In genomic region chr1:3530086-3530930, GRCh38 we compare ENCODE assay signal across 8 cellular contexts.
A peak's percentile ranks its signal among the peaks of the same experiment; 100 is the strongest.
DNase-seq lines count a peak whose midpoint lies in the region; ATAC-seq and TF ChIP-seq lines count a peak whose summit lies in the region.

No MANE protein-coding gene starts in this region.

- WGBS in lung, 2 donors, result 33 to 40% methylated on average over 32 of the region's 32 CpGs
- 2% methylated on average over 32 of the region's 32 CpGs for WGBS in aorta, 2 donors

- intact Hi-C loops in Calu3 (cut with micrococcal nuclease; ENCODE audit: unreplicated experiment) (no loop called here), aorta (cut with DNase I) (loop anchor here in 1 of 2 donors (2.0 kb wide), 1 partner anchor 20 kb away; no protein-coding TSS in a partner anchor)

- ATAC-seq in lung (ENCODE audit: insufficient read depth, low FRiP score) (no peak), aorta (ENCODE audit: low FRiP score) (peak; percentile 28)

- H3K4me1 Mint-ChIP-seq in Calu3 (ENCODE audit: low read depth, unreplicated experiment), result no peaks in the 10 kb centered on the region

- H3K36me3 ChIP-seq in MG63, result peaks cover 40% of the 10 kb centered on the region
- no peaks in the 10 kb centered on the region for H3K36me3 ChIP-seq in brain microvascular endothelial cell (replicated peaks)
- peaks cover 0 to 2% of the 10 kb centered on the region in 2 donors for H3K36me3 ChIP-seq in lung (ENCODE audit: control insufficient read depth in 2 of 2, insufficient read depth in 2 of 2, low read length in 2 of 2)
- H3K36me3 ChIP-seq in aorta (ENCODE audit: control insufficient read depth in 1 of 2, insufficient read depth in 2 of 2, low read length in 1 of 2), result no peaks in the 10 kb centered on the region

- H3K9me3 ChIP-seq in MG63 (no peaks in the 10 kb centered on the region), lung (ENCODE audit: control insufficient read depth in 2 of 2, insufficient read depth in 1 of 2, low read length in 1 of 2) (no peaks in the 10 kb centered on the region), aorta (ENCODE audit: control insufficient read depth, low read length) (no peaks in the 10 kb centered on the region)

- H3K36me3 Mint-ChIP-seq in Calu3 (ENCODE audit: insufficient read depth, unreplicated experiment), result peaks cover 5% of the 10 kb centered on the region

- H3K9me3 Mint-ChIP-seq in Calu3 (ENCODE audit: low read depth, unreplicated experiment), result no peaks in the 10 kb centered on the region

- peak overlapping the region; percentile 70 for H3K4me3 Mint-ChIP-seq in Calu3 (ENCODE audit: low read depth, unreplicated experiment)

- CTCF ChIA-PET in Calu3 (lab: Charles Lee), result no interaction called here

- H3K4me3 ChIP-seq in MG63 (peak overlapping the region; percentile 79), brain microvascular endothelial cell (ENCODE audit: low read depth, low read length) (peak overlapping the region; percentile 44), lung (peak overlapping the region; percentile 58), aorta (ENCODE audit: low read length in 2 of 2) (peak overlapping the region; percentile 68 to 74)

- H3K27ac ChIP-seq in brain microvascular endothelial cell (no peak overlapping the region), lung (ENCODE audit: low read depth in 1 of 2, low read length in 1 of 2) (peak overlapping the region; percentile 62 to 65), aorta (ENCODE audit: low read depth in 1 of 2, low read length in 2 of 2) (peak overlapping the region; percentile 7 to 41)

- DNase-seq in Calu3 (peak; percentile 22), MG63 (peak; percentile 81), brain microvascular endothelial cell (no peak), lung (ENCODE audit: low spot score) (no peak), aorta (no peak), NCI-H774 (lab: John Stamatoyannopoulos, UW) (no peak), AG08396 (ENCODE audit: low spot score) (no peak), amygdala (lab: John Stamatoyannopoulos, UW) (no peak)

- in situ Hi-C loops in brain microvascular endothelial cell (cut with HindIII; ENCODE audit: low pct_ligation_motif_present, low sequenced_read_pairs), result no loop called here

- BruUV-seq in Calu3 (replicated peaks; lab: Mats Ljungman, UMichigan), result no TSS peak

- H3K27ac Mint-ChIP-seq in Calu3 (ENCODE audit: unreplicated experiment), result no peak overlapping the region

- no peak for TF ChIP-seq CTCF in Calu3 (IDR thresholded peaks at IDR 0.05; ENCODE audit: unreplicated experiment)
- peak; percentile 5 for TF ChIP-seq CTCF in brain microvascular endothelial cell (IDR thresholded peaks at IDR 0.05; ENCODE audit: low read depth, low read length, missing control alignments)
- no peak for TF ChIP-seq CTCF in lung (IDR thresholded peaks at IDR 0.05; ENCODE audit: control extremely low read depth, extremely low read depth)

- peaks cover 0 to 14% of the 10 kb centered on the region in 2 donors for H3K4me1 ChIP-seq in lung (ENCODE audit: control insufficient read depth in 2 of 2, insufficient read depth in 2 of 2, low read length in 2 of 2)
- no peaks in the 10 kb centered on the region for H3K4me1 ChIP-seq in aorta (ENCODE audit: control insufficient read depth in 1 of 2, insufficient read depth in 2 of 2, low read length in 2 of 2)

- H3K27me3 ChIP-seq in MG63, result no peaks in the 10 kb centered on the region
- no peaks in the 10 kb centered on the region for H3K27me3 ChIP-seq in brain microvascular endothelial cell (replicated peaks)
- no peaks in the 10 kb centered on the region for H3K27me3 ChIP-seq in lung (ENCODE audit: control insufficient read depth, insufficient read depth)
- H3K27me3 ChIP-seq in aorta (ENCODE audit: control insufficient read depth in 1 of 2, insufficient read depth in 2 of 2, low read length in 1 of 2), result no peaks in the 10 kb centered on the region

- no peaks in the 10 kb centered on the region for H3K27me3 Mint-ChIP-seq in Calu3 (ENCODE audit: unreplicated experiment)

Comparison
In these comparisons a context has a peak if more than half of its experiments do, and no peak if none do; other contexts are left out.
1. DNase-seq: peak in Calu3 (single experiment) and MG63 (single experiment); none in brain microvascular endothelial cell (single experiment), lung (single experiment), aorta (0 of 2), NCI-H774 (single experiment), AG08396 (single experiment) and amygdala (0 of 56).
2. Peak in every context shown above with its lines, with median percentiles within 50 percentile points of each other: H3K4me3 ChIP-seq.